In genomic region chrX:43585922-43586321, GRCh38 we compare ENCODE assay signal across 29 cellular contexts.
"Had no signal": no experiment of that assay in that cellular context is flagged by ENCODE, and none has a peak within 500 bp of the region (broad histone marks: within the 10 kb centered on the region; RNA-seq: fewer than 3 reads in every experiment).

No MANE protein-coding gene starts in this region.

- FAIRE-seq: colon, endothelial cell of umbilical vein, frontal cortex, urothelium cell line had no signal

- DNase-seq: effector CD8-positive, alpha-beta T cell; esophagus squamous epithelium; hypothalamus; immature natural killer cell; islet precursor cell; kidney glomerular epithelial cell; left colon; left ventricle myocardium inferior; lower lobe of right lung; naive B cell; posterior cingulate gyrus; psoas muscle; right cardiac atrium; sigmoid colon; stimulated activated CD4-positive, alpha-beta T cell treated with anti-CD3 and anti-CD28 coated beads, Interleukin-2, amount 100 ng/mL, for 24 hours; stimulated activated CD4-positive, alpha-beta T cell treated with anti-CD3 and anti-CD28 coated beads, Interleukin-4, amount 100 ng/mL, for 24 hours; stimulated activated naive CD8-positive, alpha-beta T cell treated with anti-CD3 and anti-CD28 coated beads, Interleukin-15, Interleukin-2, amounts not matched to agents 100 U/mL and 50 U/mL, for 24 hours; substantia nigra; testis; tibial artery; upper lobe of left lung had no signal

- H3K4me2 ChIP-seq: neural progenitor cell had no signal

- H3K4me3 Mint-ChIP-seq: dendritic cell treated with granulocyte-macrophage colony-stimulating factor and Interleukin-4, amounts not matched to agents 40 ng/mL and 50 ng/mL, for 4 days; immature natural killer cell; naive B cell; nephron; neural progenitor cell; stimulated activated effector memory CD8-positive, alpha-beta T cell treated with anti-CD3 and anti-CD28 coated beads, Interleukin-12 subunit alpha, Interleukin-12 subunit beta, amount 100 ng/mL, for 72 hours had no signal

- ATAC-seq: lower lobe of right lung; psoas muscle; right cardiac atrium; stimulated activated effector memory CD8-positive, alpha-beta T cell treated with anti-CD3 and anti-CD28 coated beads, Interleukin-12 subunit alpha, Interleukin-12 subunit beta, amount 100 ng/mL, for 72 hours; stimulated activated naive CD8-positive, alpha-beta T cell treated with anti-CD3 and anti-CD28 coated beads, Interleukin-15, Interleukin-2, amounts not matched to agents 100 U/mL and 50 U/mL, for 24 hours had no signal

- H3K27me3 Mint-ChIP-seq: dendritic cell treated with granulocyte-macrophage colony-stimulating factor and Interleukin-4, amounts not matched to agents 40 ng/mL and 50 ng/mL, for 4 days had no signal

- H3K9me3 ChIP-seq: esophagus squamous epithelium, left ventricle myocardium inferior, lower lobe of right lung, psoas muscle, sigmoid colon, testis, tibial artery, upper lobe of left lung had no signal

- H3K9me3 Mint-ChIP-seq: dendritic cell treated with granulocyte-macrophage colony-stimulating factor and Interleukin-4, amounts not matched to agents 40 ng/mL and 50 ng/mL, for 4 days; immature natural killer cell; stimulated activated effector memory CD8-positive, alpha-beta T cell treated with anti-CD3 and anti-CD28 coated beads, Interleukin-12 subunit alpha, Interleukin-12 subunit beta, amount 100 ng/mL, for 72 hours had no signal

- H3K4me1 ChIP-seq: neural progenitor cell, psoas muscle, testis, upper lobe of left lung had no signal

- H3K36me3 Mint-ChIP-seq: immature natural killer cell; naive B cell; neural progenitor cell; stimulated activated effector memory CD8-positive, alpha-beta T cell treated with anti-CD3 and anti-CD28 coated beads, Interleukin-12 subunit alpha, Interleukin-12 subunit beta, amount 100 ng/mL, for 72 hours had no signal

- H3K27ac Mint-ChIP-seq: dendritic cell treated with granulocyte-macrophage colony-stimulating factor and Interleukin-4, amounts not matched to agents 40 ng/mL and 50 ng/mL, for 4 days; immature natural killer cell; naive B cell; neural progenitor cell; stimulated activated effector memory CD8-positive, alpha-beta T cell treated with anti-CD3 and anti-CD28 coated beads, Interleukin-12 subunit alpha, Interleukin-12 subunit beta, amount 100 ng/mL, for 72 hours had no signal

- H3K36me3 ChIP-seq: esophagus squamous epithelium, left ventricle myocardium inferior, lower lobe of right lung, neural progenitor cell, sigmoid colon, tibial artery, upper lobe of left lung had no signal

- H3K27me3 ChIP-seq: esophagus squamous epithelium, neural progenitor cell, sigmoid colon, testis, tibial artery, upper lobe of left lung had no signal

- H2AFZ ChIP-seq: neural progenitor cell had no signal

- H3K27ac ChIP-seq: left ventricle myocardium inferior, lower lobe of right lung, neural progenitor cell, psoas muscle, sigmoid colon, testis, tibial artery, upper lobe of left lung had no signal

- H3K4me3 ChIP-seq: esophagus squamous epithelium, left ventricle myocardium inferior, lower lobe of right lung, neural progenitor cell, psoas muscle, sigmoid colon, testis, tibial artery, upper lobe of left lung had no signal

- H3K4me1 Mint-ChIP-seq: immature natural killer cell; naive B cell; neural progenitor cell; stimulated activated effector memory CD8-positive, alpha-beta T cell treated with anti-CD3 and anti-CD28 coated beads, Interleukin-12 subunit alpha, Interleukin-12 subunit beta, amount 100 ng/mL, for 72 hours had no signal

- H3K9ac ChIP-seq: neural progenitor cell had no signal
